8 cellular contexts compared by ENCODE assay signal in genomic region chr2:54329482-54330225, GRCh38.
A peak's percentile ranks its signal among the peaks of the same experiment; 100 is the strongest.
DNase-seq lines count a peak whose midpoint lies in the region; ATAC-seq, FAIRE-seq and TF ChIP-seq lines count a peak whose summit lies in the region.

No MANE protein-coding gene starts in this region.

- peak in 1 of 2 experiments; percentile 12 for DNase-seq in A549 (ENCODE audit: low read depth in 1 of 2, low spot score in 1 of 2)
- no peak for DNase-seq in HCT116 (ENCODE audit: low read depth, low spot score)
- DNase-seq in activated B cell treated with CpG ODN at 0.5 μM for 24 hours, result no peak
- no peak for DNase-seq in NOMO-1 treated with DMSO at 0.1 percent for 48 hours (lab: John Stamatoyannopoulos, UW; ENCODE audit: unreplicated experiment)

- no peaks in the 10 kb centered on the region for H3K9me2 ChIP-seq in HCT116 (ENCODE audit: insufficient read depth)

- H3K9me3 ChIP-seq in A549 (peaks cover 7% of the 10 kb centered on the region; the same call in 1 of the 3 replicates), HCT116 (ENCODE audit: control insufficient read depth in 1 of 2, insufficient read depth in 1 of 2, low read depth in 1 of 2, low read length in 2 of 2) (no peaks in the 10 kb centered on the region), subcutaneous abdominal adipose tissue (ENCODE audit: control insufficient read depth in 5 of 5, low read length in 5 of 5) (peaks cover 0 to 9% (median 0%) of the 10 kb centered on the region in 5 donors)

- FAIRE-seq in A549 (lab: Jason Lieb, UNC), result no peak

- no peaks in the 10 kb centered on the region for H3K79me2 ChIP-seq in HCT116 (ENCODE audit: insufficient read depth, low read length)

- TF ChIP-seq CTCF in A549 (IDR thresholded peaks at IDR 0.05) (no peak), HCT116 (IDR thresholded peaks at IDR 0.05 in 2 of 3, conservative IDR thresholded peaks at IDR 0.05 in 1 of 3; ENCODE audit: borderline replicate concordance in 1 of 3, insufficient read depth in 1 of 3, low read depth in 2 of 3, low read length in 2 of 3) (no peak), activated B cell treated with CpG ODN at 0.5 μM for 24 hours (IDR thresholded peaks at IDR 0.05) (no peak)

- H2AFZ ChIP-seq in HCT116 (ENCODE audit: low read depth, low read length, poor library complexity, severe bottlenecking), result peak overlapping the region; percentile 70

- peak overlapping the region; percentile 89 for H3K4me3 Mint-ChIP-seq in activated B cell treated with CpG ODN at 0.5 μM for 24 hours

- BruUV-seq in HCT116 (replicated peaks; lab: Mats Ljungman, UMichigan), result no TSS peak

- H3K36me3 Mint-ChIP-seq in activated B cell treated with CpG ODN at 0.5 μM for 24 hours (ENCODE audit: low read depth), result no peaks in the 10 kb centered on the region

- TF ChIP-seq EP300 in A549 (IDR thresholded peaks at IDR 0.05), result no peak

- H3K27ac Mint-ChIP-seq in activated B cell treated with CpG ODN at 0.5 μM for 24 hours, result no peak overlapping the region

- peak overlapping the region in 1 of 2 experiments; percentile 83; a peak in 3 of 6 replicates for H3K27ac ChIP-seq in A549
- no peak overlapping the region for H3K27ac ChIP-seq in HCT116 (ENCODE audit: low read depth, low read length)
- peak overlapping the region; percentile 99 for H3K27ac ChIP-seq in subcutaneous abdominal adipose tissue (ENCODE audit: low read depth, low read length)

- H3K27me3 ChIP-seq in HCT116 (ENCODE audit: insufficient read depth, low read length) (no peaks in the 10 kb centered on the region), subcutaneous abdominal adipose tissue (ENCODE audit: control insufficient read depth in 5 of 5, insufficient read depth in 4 of 5, low read length in 5 of 5) (no peaks in the 10 kb centered on the region)

- peaks cover 18% of the 10 kb centered on the region for H3K27me3 Mint-ChIP-seq in activated B cell treated with CpG ODN at 0.5 μM for 24 hours

- TF ChIP-seq RAD21 in A549 (conservative IDR thresholded peaks at IDR 0.05 in 1 of 2, IDR thresholded peaks at IDR 0.05 in 1 of 2) (no peak), HCT116 (IDR thresholded peaks at IDR 0.05; ENCODE audit: low read depth) (no peak)

- H3K4me1 ChIP-seq in A549 (peaks cover 10% of the 10 kb centered on the region; the same call in 2 of the 3 replicates), HCT116 (ENCODE audit: control insufficient read depth in 1 of 2, insufficient read depth in 2 of 2, low read length in 2 of 2) (peaks cover 6 to 18% of the 10 kb centered on the region in 2 experiments; a peak in 3 of 4 replicates), subcutaneous abdominal adipose tissue (ENCODE audit: control insufficient read depth in 5 of 5, insufficient read depth in 5 of 5, low read length in 5 of 5) (peaks cover 7 to 22% (median 19%) of the 10 kb centered on the region in 5 donors)

- intact Hi-C loops in HCT116 (cut with micrococcal nuclease), result no loop called here
- intact Hi-C loops in activated B cell treated with CpG ODN at 0.5 μM for 24 hours (cut with micrococcal nuclease), result loop anchor here (1.0 to 10.0 kb wide), 6 partner anchors 65 to 903 kb away; partner anchors contain the start of genes ACYP2, CLHC1, EML6 and RPS27A

- TF ChIP-seq POLR2A in A549 (IDR thresholded peaks at IDR 0.05; ENCODE audit: low read length) (no peak), HCT116 (IDR thresholded peaks at IDR 0.05; ENCODE audit: borderline replicate concordance, extremely low read depth, insufficient read depth, insufficient read length) (no peak)

- H3K36me3 ChIP-seq in HCT116 (ENCODE audit: control insufficient read depth in 1 of 2, insufficient read depth in 2 of 2, low read length in 2 of 2) (no peaks in the 10 kb centered on the region), subcutaneous abdominal adipose tissue (ENCODE audit: control insufficient read depth in 5 of 5, insufficient read depth in 5 of 5, low read length in 5 of 5) (no peaks in the 10 kb centered on the region)

- peaks cover 6% of the 10 kb centered on the region for H3K9me3 Mint-ChIP-seq in activated B cell treated with CpG ODN at 0.5 μM for 24 hours

- ATAC-seq in A549 (peak in 1 of 2 experiments; percentile 4; a peak in 3 of 6 replicates), HCT116 (no peak), activated B cell treated with CpG ODN at 0.5 μM for 24 hours (ENCODE audit: low read depth) (no peak), HG03432 (IDR thresholded peaks at IDR 0.05; ENCODE audit: unreplicated experiment) (no peak), HG03521 (IDR thresholded peaks at IDR 0.05; ENCODE audit: unreplicated experiment) (no peak)

- H3K9ac ChIP-seq in HCT116 (ENCODE audit: low read length) (no peak overlapping the region; the same call in 1 of the 2 replicates), subcutaneous abdominal adipose tissue (ENCODE audit: low read length in 5 of 5) (peak overlapping the region; percentile 40 to 90 (median 72))

- peak overlapping the region; percentile 52 for H3K4me3 ChIP-seq in A549
- H3K4me3 ChIP-seq in HCT116 (replicated peaks in 1 of 2; ENCODE audit: low read depth in 1 of 2, low read length in 2 of 2), result peak overlapping the region in 1 of 2 experiments; percentile 58; a peak in 1 of 4 replicates
- H3K4me3 ChIP-seq in iPS-11a (ENCODE audit: low read depth, low read length), result peak overlapping the region; percentile 40
- H3K4me3 ChIP-seq in subcutaneous abdominal adipose tissue (ENCODE audit: low read depth in 1 of 5, low read length in 5 of 5), result peak overlapping the region; percentile 69 to 81 (median 78)

- peak overlapping the region; percentile 81 for H3K4me2 ChIP-seq in A549
- H3K4me2 ChIP-seq in HCT116 (ENCODE audit: low read length), result peak overlapping the region; percentile 83

- POLR2A ChIA-PET in A549 (lab: Yijun Ruan, JAX), result interaction anchor here (0.9 to 1.8 kb wide), 2 partner anchors 12 to 118 kb away, joined by 3 to 5 read pairs; no protein-coding TSS in a partner anchor
- POLR2A ChIA-PET in HCT116 (lab: Charles Lee), result interaction anchor here (1.5 kb wide), 1 partner anchor 21 kb away, joined by 3 read pairs; no protein-coding TSS in a partner anchor
- POLR2A ChIA-PET in activated B cell treated with CpG ODN at 0.5 μM for 24 hours (lab: Charles Lee), result no interaction called here

- 69% methylated on average over 6 of the region's 6 CpGs for WGBS in A549 (ENCODE audit: missing lambda C conversion rate)

- CTCF ChIA-PET in A549 (lab: Yijun Ruan, JAX), result interaction anchor here (0.7 to 1.7 kb wide), 3 partner anchors 14 to 375 kb away, joined by 3 to 9 read pairs (median 3); no protein-coding TSS in a partner anchor
- CTCF ChIA-PET in HCT116 (lab: Charles Lee), result no interaction called here
- CTCF ChIA-PET in activated B cell treated with CpG ODN at 0.5 μM for 24 hours (lab: Charles Lee), result interaction anchor here (1.1 kb wide), 1 partner anchor 375 kb away, joined by 3 read pairs; no protein-coding TSS in a partner anchor

- peaks cover 21% of the 10 kb centered on the region for H3K4me1 Mint-ChIP-seq in activated B cell treated with CpG ODN at 0.5 μM for 24 hours

- RAD21 ChIA-PET in HCT116 (lab: Charles Lee; ENCODE audit: low non-redundant PET in 1 of 2, low total read pairs in 2 of 2, uncharacterized antibody in 2 of 2, unreplicated experiment in 2 of 2), result no interaction called here

- H4K20me1 ChIP-seq in HCT116 (ENCODE audit: insufficient read depth), result no peaks in the 10 kb centered on the region

TF ChIP-seq in A549, 52 proteins besides CTCF, POLR2A, EP300 and RAD21:
- TF ChIP-seq, protein P1, sequence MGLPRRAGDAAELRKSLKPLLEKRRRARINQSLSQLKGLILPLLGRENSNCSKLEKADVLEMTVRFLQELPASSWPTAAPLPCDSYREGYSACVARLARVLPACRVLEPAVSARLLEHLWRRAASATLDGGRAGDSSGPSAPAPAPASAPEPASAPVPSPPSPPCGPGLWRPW (IDR thresholded peaks at IDR 0.05), result no peak
- TF ChIP-seq GATA3 (IDR thresholded peaks at IDR 0.05; ENCODE audit: borderline replicate concordance), result no peak
- no peak for TF ChIP-seq NR3C1 (IDR thresholded peaks at IDR 0.05)
- TF ChIP-seq RFX5 (IDR thresholded peaks at IDR 0.05), result no peak
- no peak for TF ChIP-seq HEYL (CRISPR knock-in tag; IDR thresholded peaks at IDR 0.05)
- TF ChIP-seq JUNB (IDR thresholded peaks at IDR 0.05), result no peak
- no peak for TF ChIP-seq MAX (IDR thresholded peaks at IDR 0.05)

TF ChIP-seq in HCT116, 20 proteins besides CTCF, POLR2A, EP300 and RAD21:
- TF ChIP-seq EZH2phosphoT487 (IDR thresholded peaks at IDR 0.05; ENCODE audit: borderline replicate concordance) (no peak), TCF7L2 (IDR thresholded peaks at IDR 0.05; ENCODE audit: borderline replicate concordance, extremely low read depth, insufficient read depth, insufficient read length) (no peak), CBX3 (IDR thresholded peaks at IDR 0.05; ENCODE audit: low read depth) (no peak)
- TF ChIP-seq, protein P2, sequence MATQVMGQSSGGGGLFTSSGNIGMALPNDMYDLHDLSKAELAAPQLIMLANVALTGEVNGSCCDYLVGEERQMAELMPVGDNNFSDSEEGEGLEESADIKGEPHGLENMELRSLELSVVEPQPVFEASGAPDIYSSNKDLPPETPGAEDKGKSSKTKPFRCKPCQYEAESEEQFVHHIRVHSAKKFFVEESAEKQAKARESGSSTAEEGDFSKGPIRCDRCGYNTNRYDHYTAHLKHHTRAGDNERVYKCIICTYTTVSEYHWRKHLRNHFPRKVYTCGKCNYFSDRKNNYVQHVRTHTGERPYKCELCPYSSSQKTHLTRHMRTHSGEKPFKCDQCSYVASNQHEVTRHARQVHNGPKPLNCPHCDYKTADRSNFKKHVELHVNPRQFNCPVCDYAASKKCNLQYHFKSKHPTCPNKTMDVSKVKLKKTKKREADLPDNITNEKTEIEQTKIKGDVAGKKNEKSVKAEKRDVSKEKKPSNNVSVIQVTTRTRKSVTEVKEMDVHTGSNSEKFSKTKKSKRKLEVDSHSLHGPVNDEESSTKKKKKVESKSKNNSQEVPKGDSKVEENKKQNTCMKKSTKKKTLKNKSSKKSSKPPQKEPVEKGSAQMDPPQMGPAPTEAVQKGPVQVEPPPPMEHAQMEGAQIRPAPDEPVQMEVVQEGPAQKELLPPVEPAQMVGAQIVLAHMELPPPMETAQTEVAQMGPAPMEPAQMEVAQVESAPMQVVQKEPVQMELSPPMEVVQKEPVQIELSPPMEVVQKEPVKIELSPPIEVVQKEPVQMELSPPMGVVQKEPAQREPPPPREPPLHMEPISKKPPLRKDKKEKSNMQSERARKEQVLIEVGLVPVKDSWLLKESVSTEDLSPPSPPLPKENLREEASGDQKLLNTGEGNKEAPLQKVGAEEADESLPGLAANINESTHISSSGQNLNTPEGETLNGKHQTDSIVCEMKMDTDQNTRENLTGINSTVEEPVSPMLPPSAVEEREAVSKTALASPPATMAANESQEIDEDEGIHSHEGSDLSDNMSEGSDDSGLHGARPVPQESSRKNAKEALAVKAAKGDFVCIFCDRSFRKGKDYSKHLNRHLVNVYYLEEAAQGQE (IDR thresholded peaks at IDR 0.05; ENCODE audit: low read depth), result no peak
TF ChIP-seq in HCT116: peak in this region for 0.
